In genomic region chr2:203710211-203710610, GRCh38 we compare ENCODE assay signal across 21 cellular contexts. TPM values are rescaled to one million over a fixed set of nuclear protein-coding genes. Genes with fewer than 3 reads are reported as not detected.
DNase-seq lines count a peak whose midpoint lies in the region; ATAC-seq, FAIRE-seq and TF ChIP-seq lines count a peak whose summit lies in the region.
"Had no signal": no experiment of that assay in that cellular context is flagged by ENCODE, and none has a peak within 500 bp of the region (broad histone marks: within the 10 kb centered on the region; RNA-seq: fewer than 3 reads in every experiment).

No MANE protein-coding gene starts in this region.

- H3K4me3 ChIP-seq in OCI-LY7 (ENCODE audit: low read depth, low read length, poor library complexity, severe bottlenecking) (peak overlapping the region; percentile 71), hepatocyte (no peak overlapping the region)
- H3K4me3 ChIP-seq: GM12878, right lobe of liver had no signal

- H3K79me2 ChIP-seq in OCI-LY7 (ENCODE audit: insufficient read depth, low read depth, low read length) (peaks cover 87% of the 10 kb centered on the region), hepatocyte (no peaks in the 10 kb centered on the region)
- H3K79me2 ChIP-seq: parathyroid adenoma had no signal

- no peak for DNase-seq in activated naive CD4-positive, alpha-beta T cell treated with anti-CD3 and anti-CD28 coated beads, Interleukin-2, amount 10 ng/mL, durations not matched to agents 7 days and 5 days
- DNase-seq in activated naive CD4-positive, alpha-beta T cell treated with anti-CD3 and anti-CD28 coated beads, Interleukin-2, amount 50 U/mL, for 16 hours, result no peak
- DNase-seq in OCI-LY7 (ENCODE audit: low spot score), result no peak
- no peak for DNase-seq in activated naive CD8-positive, alpha-beta T cell treated with anti-CD3 and anti-CD28 coated beads, Interleukin-2, amount 10 ng/mL, durations not matched to agents 7 days and 5 days
- no peak for DNase-seq in cerebellar cortex (ENCODE audit: low spot score)
- DNase-seq in frontal cortex (ENCODE audit: low spot score in 2 of 2), result no peak
- no peak for DNase-seq in superior temporal gyrus (ENCODE audit: extremely low spot score)
- no peak for DNase-seq in hepatocyte (ENCODE audit: low spot score)
- DNase-seq: activated gamma-delta T cell treated with Interleukin-2 at 50 U/mL for 16 hours; DMS53; KBM-7; left cardiac atrium; NCI-H2029; NCI-H446; right lobe of liver; stimulated activated CD4-positive, alpha-beta T cell treated with anti-CD3 and anti-CD28 coated beads, Interleukin-15, amount 100 ng/mL, for 24 hours; WERI-Rb-1 had no signal

- H3K36me3 Mint-ChIP-seq in activated naive CD4-positive, alpha-beta T cell treated with anti-CD3 and anti-CD28 coated beads, Interleukin-2, amount 10 ng/mL, durations not matched to agents 7 days and 5 days, result peaks cover 74% of the 10 kb centered on the region
- H3K36me3 Mint-ChIP-seq in activated naive CD8-positive, alpha-beta T cell treated with anti-CD3 and anti-CD28 coated beads, Interleukin-2, amount 10 ng/mL, durations not matched to agents 7 days and 5 days, result peaks cover 14% of the 10 kb centered on the region
- H3K36me3 Mint-ChIP-seq: CD14-positive monocyte had no signal

- intact Hi-C loops in OCI-LY7 (cut with micrococcal nuclease; ENCODE audit: unreplicated experiment), result no loop called here

- peaks cover 64% of the 10 kb centered on the region for H3K4me1 Mint-ChIP-seq in activated naive CD4-positive, alpha-beta T cell treated with anti-CD3 and anti-CD28 coated beads, Interleukin-2, amount 10 ng/mL, durations not matched to agents 7 days and 5 days
- H3K4me1 Mint-ChIP-seq in activated naive CD8-positive, alpha-beta T cell treated with anti-CD3 and anti-CD28 coated beads, Interleukin-2, amount 10 ng/mL, durations not matched to agents 7 days and 5 days, result peaks cover 75% of the 10 kb centered on the region

- POLR2A ChIA-PET in OCI-LY7 (lab: Charles Lee), result interaction anchor here (0.7 to 4.9 kb wide), 4 partner anchors 9 to 85 kb away, joined by 3 to 62 read pairs (median 7); no protein-coding TSS in a partner anchor
- POLR2A ChIA-PET in activated naive CD8-positive, alpha-beta T cell treated with anti-CD3 and anti-CD28 coated beads, Interleukin-2, amount 10 ng/mL, durations not matched to agents 7 days and 5 days (lab: Charles Lee), result interaction anchor here (4.1 to 5.5 kb wide), 2 partner anchors 9 to 30 kb away, joined by 22 to 75 read pairs; no protein-coding TSS in a partner anchor

- no peak overlapping the region; the same call in 1 of the 2 replicates for H2AFZ ChIP-seq in OCI-LY7 (ENCODE audit: low read length)
- H2AFZ ChIP-seq in hepatocyte, result no peak overlapping the region
- H2AFZ ChIP-seq: parathyroid adenoma had no signal

- H3K27me3 ChIP-seq in hepatocyte, result no peaks in the 10 kb centered on the region
- H3K27me3 ChIP-seq: right lobe of liver had no signal

- H3K36me3 ChIP-seq in OCI-LY7 (ENCODE audit: insufficient read depth, low read length), result peaks cover 47% of the 10 kb centered on the region
- no peaks in the 10 kb centered on the region for H3K36me3 ChIP-seq in hepatocyte (replicated peaks; ENCODE audit: insufficient read depth, low read depth)
- H3K36me3 ChIP-seq: right lobe of liver, WERI-Rb-1 had no signal

- peak overlapping the region; percentile 99 for H3K27ac Mint-ChIP-seq in activated naive CD4-positive, alpha-beta T cell treated with anti-CD3 and anti-CD28 coated beads, Interleukin-2, amount 10 ng/mL, durations not matched to agents 7 days and 5 days
- H3K27ac Mint-ChIP-seq in activated naive CD8-positive, alpha-beta T cell treated with anti-CD3 and anti-CD28 coated beads, Interleukin-2, amount 10 ng/mL, durations not matched to agents 7 days and 5 days, result peak overlapping the region; percentile 90

- H3K9me2 ChIP-seq in OCI-LY7 (ENCODE audit: insufficient read depth, low read length), result no peaks in the 10 kb centered on the region
- H3K9me2 ChIP-seq in hepatocyte (replicated peaks; ENCODE audit: insufficient read depth), result no peaks in the 10 kb centered on the region

- H3K4me1 ChIP-seq in OCI-LY7 (ENCODE audit: insufficient read depth, low read length, poor library complexity, severe bottlenecking), result peaks cover 88% of the 10 kb centered on the region
- H3K4me1 ChIP-seq in hepatocyte (ENCODE audit: insufficient read depth), result peaks cover 4% of the 10 kb centered on the region
- H3K4me1 ChIP-seq: parathyroid adenoma had no signal

- H3K27ac ChIP-seq in OCI-LY7 (ENCODE audit: low read depth, low read length, poor library complexity, severe bottlenecking) (peak overlapping the region; percentile 83), hepatocyte (no peak overlapping the region)
- H3K27ac ChIP-seq: parathyroid adenoma, right lobe of liver, WERI-Rb-1 had no signal

- 71% methylated on average over 4 of the region's 4 CpGs for WGBS in hepatocyte (ENCODE audit: low lambda C conversion rate, missing lambda C conversion rate)

- FAIRE-seq in frontal cortex (lab: Jason Lieb, UNC), result no peak
- FAIRE-seq: GM12878 had no signal

- TF ChIP-seq CTCF in OCI-LY7 (conservative IDR thresholded peaks at IDR 0.05; ENCODE audit: low read length), result no peak
- TF ChIP-seq CTCF in hepatocyte (IDR thresholded peaks at IDR 0.05; ENCODE audit: poor library complexity), result no peak

- H3K9me3 ChIP-seq in OCI-LY7 (ENCODE audit: low read length) (peaks cover 5% of the 10 kb centered on the region; the same call in 1 of the 2 replicates), hepatocyte (ENCODE audit: low read depth) (no peaks in the 10 kb centered on the region)
- H3K9me3 ChIP-seq: right lobe of liver had no signal

- CTCF ChIA-PET in activated naive CD4-positive, alpha-beta T cell treated with anti-CD3 and anti-CD28 coated beads, Interleukin-2, amount 10 ng/mL, durations not matched to agents 7 days and 5 days (lab: Charles Lee), result interaction anchor here (0.9 to 2.6 kb wide), 4 partner anchors 18 to 160 kb away, joined by 3 to 12 read pairs (median 6); no protein-coding TSS in a partner anchor
- CTCF ChIA-PET in OCI-LY7 (lab: Charles Lee; ENCODE audit: unreplicated experiment), result no interaction called here

- no peak for ATAC-seq in activated naive CD8-positive, alpha-beta T cell treated with anti-CD3 and anti-CD28 coated beads, Interleukin-2, amount 10 ng/mL, durations not matched to agents 7 days and 5 days (ENCODE audit: low read depth)
- ATAC-seq: GM12878, left cardiac atrium had no signal

- H3K27me3 Mint-ChIP-seq in activated naive CD4-positive, alpha-beta T cell treated with anti-CD3 and anti-CD28 coated beads, Interleukin-2, amount 10 ng/mL, durations not matched to agents 7 days and 5 days, result no peaks in the 10 kb centered on the region
- H3K27me3 Mint-ChIP-seq in activated naive CD8-positive, alpha-beta T cell treated with anti-CD3 and anti-CD28 coated beads, Interleukin-2, amount 10 ng/mL, durations not matched to agents 7 days and 5 days, result no peaks in the 10 kb centered on the region

- H3K4me3 Mint-ChIP-seq in activated naive CD4-positive, alpha-beta T cell treated with anti-CD3 and anti-CD28 coated beads, Interleukin-2, amount 10 ng/mL, durations not matched to agents 7 days and 5 days, result peak overlapping the region; percentile 86
- H3K4me3 Mint-ChIP-seq in activated naive CD8-positive, alpha-beta T cell treated with anti-CD3 and anti-CD28 coated beads, Interleukin-2, amount 10 ng/mL, durations not matched to agents 7 days and 5 days, result peak overlapping the region; percentile 89
- H3K4me3 Mint-ChIP-seq: CD14-positive monocyte, nephron had no signal

- no TSS peak for BruUV-seq in OCI-LY7 (replicated peaks; lab: Mats Ljungman, UMichigan)

- peak overlapping the region; percentile 69 for H3K4me2 ChIP-seq in OCI-LY7 (ENCODE audit: low read length)
- H3K4me2 ChIP-seq in hepatocyte, result no peak overlapping the region

- H4K20me1 ChIP-seq in OCI-LY7 (ENCODE audit: insufficient read depth, low read length) (no peaks in the 10 kb centered on the region), hepatocyte (ENCODE audit: insufficient read depth, poor library complexity, severe bottlenecking) (no peaks in the 10 kb centered on the region)

- no peaks in the 10 kb centered on the region for H3K9me3 Mint-ChIP-seq in activated naive CD4-positive, alpha-beta T cell treated with anti-CD3 and anti-CD28 coated beads, Interleukin-2, amount 10 ng/mL, durations not matched to agents 7 days and 5 days
- H3K9me3 Mint-ChIP-seq in activated naive CD8-positive, alpha-beta T cell treated with anti-CD3 and anti-CD28 coated beads, Interleukin-2, amount 10 ng/mL, durations not matched to agents 7 days and 5 days, result no peaks in the 10 kb centered on the region
- H3K9me3 Mint-ChIP-seq: nephron had no signal

RNA-seq across cellular contexts. Expression of gene CD28, which starts 3.8 kb away (rescaled TPM):
- total RNA-seq in OCI-LY7 (2014; rRNA removed; shearing (Covaris generic)), result 0.49 and 0.92 TPM in 2 replicates
- 22.3 and 44.6 TPM in 2 replicates for total RNA-seq in OCI-LY7 (2022)
- total RNA-seq in activated naive CD8-positive, alpha-beta T cell treated with anti-CD3 and anti-CD28 coated beads, Interleukin-2, amount 10 ng/mL, durations not matched to agents 7 days and 5 days, result 10 to 100 TPM; 52.7 to 58.9 TPM
- 1.2 TPM for total RNA-seq in frontal cortex
- total RNA-seq in hepatocyte, result not detected in 2 replicates
- polyA plus RNA-seq in hepatocyte, result not detected in 2 replicates
